Comparison of ENCODE assay signal across 10 cellular contexts in the genomic region with DNA sequence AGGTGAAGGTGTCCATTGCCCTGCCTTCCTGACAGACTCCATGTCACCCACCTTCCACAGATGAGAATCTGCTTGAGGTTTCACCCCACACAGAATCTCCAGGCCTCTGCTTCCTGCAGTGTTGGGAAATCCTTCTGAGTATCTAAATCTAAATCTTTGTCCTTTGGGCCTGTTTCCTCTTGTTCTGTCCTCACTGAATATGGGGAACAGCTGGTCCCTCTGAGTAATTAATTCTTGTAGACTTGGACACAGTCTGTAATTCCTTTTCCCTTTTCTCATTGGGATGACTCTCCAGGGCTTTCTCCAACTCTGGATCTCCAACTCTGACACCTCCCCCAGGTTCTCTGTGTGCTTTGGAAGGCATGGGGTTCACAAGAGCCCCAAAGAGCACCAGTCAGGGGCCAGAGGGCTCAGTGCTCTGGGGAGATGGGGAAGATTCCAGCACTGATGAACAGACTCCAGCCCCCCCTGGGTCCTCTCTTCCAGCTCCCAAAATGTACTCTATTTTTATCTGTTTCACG. TPM values are rescaled to one million over a fixed set of nuclear protein-coding genes. Genes with fewer than 3 reads are reported as not detected.
DNase-seq lines count a peak whose midpoint lies in the region; TF ChIP-seq lines count a peak whose summit lies in the region.
"Had no signal": no experiment of that assay in that cellular context is flagged by ENCODE, and none has a peak within 500 bp of the region (broad histone marks: within the 10 kb centered on the region; RNA-seq: fewer than 3 reads in every experiment).

No MANE protein-coding gene starts in this region.

- DNase-seq in GM04504 (ENCODE audit: low read depth) (peak; percentile 79), cardiac fibroblast (ENCODE audit: low read depth in 2 of 2) (peak; percentile 58 to 76), hepatocyte (ENCODE audit: low spot score) (no peak), spleen (no peak), GM19240 (ENCODE audit: insufficient read length, low spot score) (no peak), NCI-H510A (lab: John Stamatoyannopoulos, UW) (no peak), ureter (ENCODE audit: low spot score) (no peak)
- DNase-seq in activated T-cell treated with anti-CD3 and anti-CD28 coated beads, Interleukin-2, amount 50 U/mL, for 1 hour = no peak
- DNase-seq: NCI-H187 treated with DMSO at 0.1 percent for 48 hours had no signal

- no peaks in the 10 kb centered on the region for H3K36me3 ChIP-seq in hepatocyte (replicated peaks; ENCODE audit: insufficient read depth, low read depth)
- H3K36me3 ChIP-seq in spleen = no peaks in the 10 kb centered on the region

- no peaks in the 10 kb centered on the region for H4K20me1 ChIP-seq in hepatocyte (ENCODE audit: insufficient read depth, poor library complexity, severe bottlenecking)

- H3K27ac ChIP-seq in hepatocyte = peak overlapping the region; percentile 83
- peak overlapping the region; percentile 66 to 93 (median 88) for H3K27ac ChIP-seq in spleen

- H3K4me3 ChIP-seq in cardiac fibroblast (replicated peaks in 1 of 2; ENCODE audit: low read depth in 2 of 2, low read length in 2 of 2) (peak overlapping the region in 1 of 2 donors; percentile 24), hepatocyte (no peak overlapping the region), spleen (no peak overlapping the region)

- H3K9me2 ChIP-seq in hepatocyte (replicated peaks; ENCODE audit: insufficient read depth) = no peaks in the 10 kb centered on the region

- peak overlapping the region; percentile 53 for H3K4me2 ChIP-seq in hepatocyte

- H3K79me2 ChIP-seq in hepatocyte = no peaks in the 10 kb centered on the region

- H3K27me3 ChIP-seq in hepatocyte (no peaks in the 10 kb centered on the region), spleen (replicated peaks in 1 of 7) (peaks cover 0 to 33% (median 9%) of the 10 kb centered on the region in 7 donors)

- peak overlapping the region; percentile 63 for H2AFZ ChIP-seq in hepatocyte

- H3K9me3 ChIP-seq in hepatocyte (ENCODE audit: low read depth) = no peaks in the 10 kb centered on the region
- no peaks in the 10 kb centered on the region for H3K9me3 ChIP-seq in spleen

- TF ChIP-seq CTCF in cardiac fibroblast (IDR thresholded peaks at IDR 0.05; ENCODE audit: low read depth, low read length) (no peak), hepatocyte (IDR thresholded peaks at IDR 0.05; ENCODE audit: poor library complexity) (no peak), spleen (IDR thresholded peaks at IDR 0.05 in 8 of 11, conservative IDR thresholded peaks at IDR 0.05 in 3 of 11) (no peak)

- intact Hi-C loops in spleen (cut with DNase I; ENCODE audit: low total_unique reads) = no loop called here

- WGBS in hepatocyte (ENCODE audit: low lambda C conversion rate, missing lambda C conversion rate) = 59% methylated on average over 1 of the region's 1 CpG
- 52 to 64% (median 62%) methylated on average over 1 of the region's 1 CpG for WGBS in spleen, 5 donors

- H3K4me1 ChIP-seq in hepatocyte (ENCODE audit: insufficient read depth) = peaks cover 18% of the 10 kb centered on the region
- peaks cover 10 to 60% (median 34%) of the 10 kb centered on the region in 6 donors for H3K4me1 ChIP-seq in spleen

- no peak for TF ChIP-seq POLR2A in spleen (IDR thresholded peaks at IDR 0.05)

RNA-seq across cellular contexts. Expression of a gene that starts 2.3 kb away (rescaled TPM):
- total RNA-seq in hepatocyte (4.6 and 11.6 TPM in 2 replicates), spleen (100 to 1,000 TPM in 2 of 7 donors, 10 to 100 TPM in 5; 58.6 to 109 (median 92.3) TPM), ureter (46.8 TPM)
- polyA plus RNA-seq in hepatocyte (1.4 and 2.4 TPM in 2 replicates), spleen (10 to 100 TPM; 12.5 to 21.0 (median 13.5) TPM)
- total RNA-seq: activated CD8-positive, alpha-beta memory T cell treated with anti-CD3 and anti-CD28 coated beads for 36 hours had no signal

RNA-seq across cellular contexts. Expression of a gene that starts 17.1 kb away (rescaled TPM):
- total RNA-seq in hepatocyte (not detected in 2 replicates), spleen (not detected), ureter (not detected)
- polyA plus RNA-seq in hepatocyte (0.12 and 0.29 TPM in 2 replicates), spleen (not detected)
- total RNA-seq: activated CD8-positive, alpha-beta memory T cell treated with anti-CD3 and anti-CD28 coated beads for 36 hours had no signal

RNA-seq across cellular contexts. Expression of a gene that starts 46.5 kb away (rescaled TPM):
- total RNA-seq in hepatocyte (16.3 and 22.4 TPM in 2 replicates), spleen (10 to 100 TPM; 15.7 to 27.6 (median 23.5) TPM), ureter (40.6 TPM)
- polyA plus RNA-seq in hepatocyte (4.8 and 5.7 TPM in 2 replicates), spleen (1 to 10 TPM; 2.8 to 7.4 (median 2.8) TPM)

RNA-seq across cellular contexts. Expression of a gene that starts 56.5 kb away (rescaled TPM):
- total RNA-seq in hepatocyte = 2.1 and 3.2 TPM in 2 replicates
- polyA plus RNA-seq in hepatocyte = 1.1 and 1.9 TPM in 2 replicates
- 1 to 10 TPM in 6 of 7 donors, under 1 TPM in 1; 0.83 to 3.0 (median 1.6) TPM for total RNA-seq in spleen
- polyA plus RNA-seq in spleen = under 1 TPM; 0.20 to 0.51 (median 0.20) TPM
- 0.91 TPM for total RNA-seq in ureter

Comparison
In these comparisons a context has a peak if more than half of its experiments do, and no peak if none do; other contexts are left out.
1. DNase-seq: peak in GM04504 (single experiment) and cardiac fibroblast (2 of 2); none in hepatocyte (single experiment), spleen (single experiment), GM19240 (single experiment), NCI-H510A (single experiment), activated T-cell treated with anti-CD3 and anti-CD28 coated beads, Interleukin-2, amount 50 U/mL, for 1 hour (single experiment) and ureter (single experiment).